In the genomic region with DNA sequence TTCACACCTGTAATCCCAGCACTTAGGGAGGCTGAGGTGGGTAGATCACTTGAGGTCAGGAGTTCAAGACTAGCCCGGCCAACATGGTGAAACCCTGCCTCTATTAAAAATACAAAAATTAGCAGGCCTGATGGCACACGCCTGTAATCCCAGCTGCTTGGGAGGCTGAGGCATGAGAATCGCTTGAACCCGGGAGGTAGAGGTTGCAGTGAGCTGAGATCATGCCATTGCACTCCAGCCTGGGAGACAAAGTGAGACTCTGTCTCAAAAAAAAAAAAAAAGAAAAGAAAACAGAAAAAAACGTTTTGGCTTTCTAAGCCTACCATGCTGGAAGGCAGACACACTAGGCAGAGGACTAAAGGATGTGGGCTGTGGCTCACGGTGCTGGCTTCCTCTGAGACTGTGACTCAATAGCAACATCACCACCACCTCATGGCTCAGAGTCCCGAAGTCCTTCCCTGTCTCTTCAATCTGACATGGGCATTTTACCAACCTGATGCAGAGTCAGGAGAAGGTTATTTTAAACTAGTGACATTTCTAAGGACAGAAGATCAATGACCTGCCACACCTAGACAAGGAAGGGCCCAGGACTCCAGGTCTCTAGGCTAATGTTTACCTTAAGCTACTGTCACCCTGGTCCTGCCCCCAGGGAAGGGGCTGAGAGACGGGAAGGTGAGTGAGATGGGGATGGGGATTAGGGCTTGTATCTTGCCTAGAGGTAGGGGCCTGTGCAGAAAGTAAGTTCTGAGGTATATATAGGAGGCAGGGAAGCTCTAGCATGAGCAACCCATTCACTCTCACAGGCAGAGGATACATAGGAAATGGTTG, we compare ENCODE assay signal across 9 cellular contexts. TPM values are rescaled to one million over a fixed set of nuclear protein-coding genes. Genes with fewer than 3 reads are reported as not detected.
DNase-seq lines count a peak whose midpoint lies in the region; ATAC-seq, FAIRE-seq and TF ChIP-seq lines count a peak whose summit lies in the region.
"Had no signal": no experiment of that assay in that cellular context is flagged by ENCODE, and none has a peak within 500 bp of the region (broad histone marks: within the 10 kb centered on the region; RNA-seq: fewer than 3 reads in every experiment).

No MANE protein-coding gene starts in this region.

- DNase-seq in GM13977 (ENCODE audit: low spot score) (peak; percentile 75), T-helper 17 cell (peak; percentile 54 to 74 (median 54)), GM12878 (ENCODE audit: low read depth, low spot score) (peak; percentile 60), uterus (no peak), DMS53 (lab: John Stamatoyannopoulos, UW) (no peak), LoVo (ENCODE audit: low spot score) (no peak)
- DNase-seq in naive thymus-derived CD8-positive, alpha-beta T cell, result peak; percentile 49 to 90 (median 76)

- POLR2A ChIA-PET in GM12878 (lab: Charles Lee), result interaction anchor here (0.6 to 3.6 kb wide), 14 partner anchors 11 to 189 kb away, joined by 3 to 53 read pairs (median 4); a partner anchor contains a TSS
- POLR2A ChIA-PET in naive thymus-derived CD8-positive, alpha-beta T cell (lab: Charles Lee), result interaction anchor here (0.5 to 3.5 kb wide), 23 partner anchors 9 to 717 kb away, joined by 3 to 35 read pairs (median 4); a partner anchor contains a TSS

- peaks cover 45% of the 10 kb centered on the region for H3K4me1 ChIP-seq in GM12878 (ENCODE audit: control insufficient read depth, insufficient read depth, low read length)
- no peaks in the 10 kb centered on the region for H3K4me1 ChIP-seq in uterus

- H3K27me3 ChIP-seq in GM12878 (replicated peaks in 1 of 2; ENCODE audit: control insufficient read depth in 2 of 2, insufficient read depth in 2 of 2, low read length in 1 of 2) (no peaks in the 10 kb centered on the region), uterus (no peaks in the 10 kb centered on the region)

- peak overlapping the region; percentile 98 for H3K27ac Mint-ChIP-seq in T-helper 17 cell
- H3K27ac Mint-ChIP-seq in naive thymus-derived CD8-positive, alpha-beta T cell, result peak overlapping the region; percentile 90 to 97 (median 94)

- ATAC-seq in HG02938 (IDR thresholded peaks at IDR 0.05; ENCODE audit: unreplicated experiment), result peak; percentile 55
- ATAC-seq in T-helper 17 cell, result peak; percentile 99
- peak; percentile 70 for ATAC-seq in GM12878
- peak; percentile 98 to 99 for ATAC-seq in naive thymus-derived CD8-positive, alpha-beta T cell

- H3K36me3 ChIP-seq in GM12878 (ENCODE audit: control insufficient read depth in 2 of 2, insufficient read depth in 2 of 2, low read length in 1 of 2), result no peaks in the 10 kb centered on the region
- H3K36me3 ChIP-seq in uterus, result no peaks in the 10 kb centered on the region

- peak overlapping the region; percentile 84 for H3K4me3 Mint-ChIP-seq in T-helper 17 cell
- peak overlapping the region; percentile 16 to 70 (median 64) for H3K4me3 Mint-ChIP-seq in naive thymus-derived CD8-positive, alpha-beta T cell
- H3K4me3 Mint-ChIP-seq: neural crest cell had no signal

- RAD21 ChIA-PET in GM12878 (lab: Charles Lee; ENCODE audit: unreplicated experiment), result interaction anchor here (0.7 to 4.0 kb wide), 17 partner anchors 11 to 217 kb away, joined by 3 to 47 read pairs (median 7); a partner anchor contains a TSS

- no peaks in the 10 kb centered on the region for H3K27me3 Mint-ChIP-seq in T-helper 17 cell
- no peaks in the 10 kb centered on the region for H3K27me3 Mint-ChIP-seq in naive thymus-derived CD8-positive, alpha-beta T cell

- H3K9me3 ChIP-seq in T-helper 17 cell (ENCODE audit: control insufficient read depth, low read length, poor library complexity, severe bottlenecking) (no peaks in the 10 kb centered on the region), GM12878 (replicated peaks; ENCODE audit: control insufficient read depth, insufficient read depth, low read length) (no peaks in the 10 kb centered on the region), uterus (no peaks in the 10 kb centered on the region)

- no peak for TF ChIP-seq CTCF in GM13977 (IDR thresholded peaks at IDR 0.05; ENCODE audit: extremely low read depth, insufficient read depth, missing control alignments)
- no peak for TF ChIP-seq CTCF in GM12878 (IDR thresholded peaks at IDR 0.05 in 2 of 3, conservative IDR thresholded peaks at IDR 0.05 in 1 of 3; ENCODE audit: control insufficient read depth in 2 of 3, extremely low read depth in 1 of 3, insufficient read depth in 1 of 3, low read depth in 3 of 3, low read length in 3 of 3)
- TF ChIP-seq CTCF in uterus (IDR thresholded peaks at IDR 0.05), result no peak

- TF ChIP-seq POLR2A in GM12878 (IDR thresholded peaks at IDR 0.05; ENCODE audit: low read depth, low read length) (no peak), uterus (IDR thresholded peaks at IDR 0.05) (no peak)

- H3K4me3 ChIP-seq in GM12878 (no peak overlapping the region), uterus (no peak overlapping the region)

- H2AFZ ChIP-seq in GM12878 (ENCODE audit: control insufficient read depth, low read depth, low read length), result peak overlapping the region; percentile 55

- no peaks in the 10 kb centered on the region for H3K79me2 ChIP-seq in GM12878 (ENCODE audit: control insufficient read depth, insufficient read depth, low read length)

- in situ Hi-C loops in GM13977 (cut with MboI; ENCODE audit: low pct_unique_long_range_greater_than_20kb, low sequenced_read_pairs, unreplicated experiment) (no loop called here), GM12878 (cut with MboI) (no loop called here)

- H3K9ac ChIP-seq in GM12878 (ENCODE audit: control insufficient read depth, insufficient read depth, low read length), result peak overlapping the region; percentile 33

- peaks cover 44% of the 10 kb centered on the region for H3K4me1 Mint-ChIP-seq in T-helper 17 cell
- H3K4me1 Mint-ChIP-seq in naive thymus-derived CD8-positive, alpha-beta T cell, result peaks cover 34 to 75% (median 57%) of the 10 kb centered on the region in 4 donors

- H3K9me3 Mint-ChIP-seq in naive thymus-derived CD8-positive, alpha-beta T cell, result no peaks in the 10 kb centered on the region
- H3K9me3 Mint-ChIP-seq: neural crest cell had no signal

- H3K27ac ChIP-seq in GM12878 (ENCODE audit: control insufficient read depth, insufficient read depth) (peak overlapping the region; percentile 93), uterus (peak overlapping the region; percentile 27 to 66)

- H3K36me3 Mint-ChIP-seq in T-helper 17 cell (ENCODE audit: low read depth), result no peaks in the 10 kb centered on the region
- no peaks in the 10 kb centered on the region for H3K36me3 Mint-ChIP-seq in naive thymus-derived CD8-positive, alpha-beta T cell

- no peak for TF ChIP-seq EP300 in GM12878 (IDR thresholded peaks at IDR 0.05; ENCODE audit: borderline replicate concordance in 1 of 2, control insufficient read depth in 1 of 2, low read depth in 2 of 2, low read length in 2 of 2)

- peak; percentile 13 for FAIRE-seq in GM12878 (lab: Jason Lieb, UNC)

- H4K20me1 ChIP-seq in GM12878 (ENCODE audit: control insufficient read depth, insufficient read depth), result no peaks in the 10 kb centered on the region

- SMC1A ChIA-PET in GM12878 (lab: Charles Lee; ENCODE audit: uncharacterized antibody, unreplicated experiment), result interaction anchor here (0.6 to 4.1 kb wide), 15 partner anchors 9 to 235 kb away, joined by 3 to 32 read pairs (median 5); a partner anchor contains a TSS

- CTCF ChIA-PET in GM12878 (lab: Yijun Ruan, JAX), result interaction anchor here (0.6 to 4.4 kb wide), 8 partner anchors 14 to 113 kb away, joined by 3 to 39 read pairs (median 18); a partner anchor contains a TSS

- 8% methylated on average over 8 of the region's 8 CpGs for WGBS in GM12878 (ENCODE audit: insufficient coverage, insufficient replicate concordance, low lambda C conversion rate, missing lambda C conversion rate)

- BruUV-seq in GM12878 (replicated peaks; lab: Mats Ljungman, UMichigan), result TSS peak; percentile 88

- no peak for TF ChIP-seq RAD21 in GM12878 (IDR thresholded peaks at IDR 0.05; ENCODE audit: insufficient read depth, low read depth, low read length)

- peak overlapping the region; percentile 88 for H3K4me2 ChIP-seq in GM12878 (ENCODE audit: control insufficient read depth, insufficient read depth)

- intact Hi-C loops in GM12878 (cut with micrococcal nuclease; ENCODE audit: unreplicated experiment), result loop anchor here (1.0 to 5.0 kb wide), 3 partner anchors 19 to 204 kb away; a partner anchor contains a TSS
- intact Hi-C loops in uterus (cut with DNase I; ENCODE audit: low total_unique reads), result no loop called here

RNA-seq across cellular contexts. Expression of a gene that starts 3.7 kb away (rescaled TPM):
- not detected for total RNA-seq in T-helper 17 cell
- not detected in 2 replicates for total RNA-seq in GM12878 (2013; cell fraction: nucleolus; rRNA removed)
- not detected in 2 replicates for total RNA-seq in GM12878 (2014; rRNA removed)
- total RNA-seq in GM12878 (2014; rRNA removed; fragmentation: Illumina TruSeq; extraction: Trizol), result 0.22 TPM in 1 of 2 replicates, not detected in the other
- total RNA-seq in GM12878 (2021), result 0.36 TPM in 1 of 2 replicates, not detected in the other
- polyA plus RNA-seq in GM12878 (2011; ENCODE audit: low read depth), result not detected
- 0.12 and 0.15 TPM in 2 replicates for polyA plus RNA-seq in GM12878 (2011; rRNA removed)
- 0.18 and 0.30 TPM in 2 replicates for polyA plus RNA-seq in GM12878 (2011; cell fraction: cytosol; rRNA removed)
- 0.22 and 0.37 TPM in 2 replicates for polyA plus RNA-seq in GM12878 (2011; cell fraction: nucleus; rRNA removed)
- not detected in 2 replicates for polyA plus RNA-seq in GM12878 (2012)
- polyA plus RNA-seq in GM12878 (2014; fragmentation: Illumina TruSeq; extraction: Trizol), result 0.19 and 0.25 TPM in 2 replicates
- polyA plus RNA-seq in GM12878 (2014; fragmentation: Nextera tagmentation; extraction: Ambion mirVana), result under 1 TPM; 0.23 to 0.35 TPM
- polyA plus RNA-seq in GM12878 (2014; rRNA removed), result 0.30 TPM in 1 of 2 replicates, not detected in the other
- polyA plus RNA-seq in GM12878 (2016; fragmentation: Nextera tagmentation; extraction: Ambion mirVana), result under 1 TPM in 1 of 2 experiments, not detected in 1; 0.83 TPM
- polyA minus RNA-seq in GM12878 (2011; rRNA and poly(A)+ RNA removed), result not detected in 2 replicates
- not detected in 2 replicates for polyA minus RNA-seq in GM12878 (2011; cell fraction: cytosol; rRNA and poly(A)+ RNA removed)
- not detected in 2 replicates for polyA minus RNA-seq in GM12878 (2011; cell fraction: nucleus; rRNA and poly(A)+ RNA removed)
- not detected for total RNA-seq in naive thymus-derived CD8-positive, alpha-beta T cell
- under 1 TPM in 1 of 3 donors, not detected in 2; 0.36 TPM for polyA plus RNA-seq in naive thymus-derived CD8-positive, alpha-beta T cell
- total RNA-seq in uterus, result 10 to 100 TPM; 19.2 to 68.9 (median 42.0) TPM
- total RNA-seq: neural crest cell had no signal

RNA-seq across cellular contexts. Expression of a gene that starts 12.0 kb away (rescaled TPM):
- total RNA-seq in T-helper 17 cell, result under 1 TPM; 0.13 to 0.32 TPM
- 0.19 TPM in 1 of 2 replicates, not detected in the other for total RNA-seq in GM12878 (2013; cell fraction: nucleolus; rRNA removed)
- 0.05 TPM in 1 of 2 replicates, not detected in the other for total RNA-seq in GM12878 (2014; rRNA removed)
- total RNA-seq in GM12878 (2014; rRNA removed; fragmentation: Illumina TruSeq; extraction: Trizol), result 0.04 TPM in 1 of 2 replicates, not detected in the other
- not detected in 2 replicates for total RNA-seq in GM12878 (2021)
- polyA plus RNA-seq in GM12878 (2011; ENCODE audit: low read depth), result not detected
- not detected in 2 replicates for polyA plus RNA-seq in GM12878 (2011; rRNA removed)
- polyA plus RNA-seq in GM12878 (2011; cell fraction: cytosol; rRNA removed), result not detected in 2 replicates
- not detected in 2 replicates for polyA plus RNA-seq in GM12878 (2011; cell fraction: nucleus; rRNA removed)
- polyA plus RNA-seq in GM12878 (2012), result not detected in 2 replicates
- 0.03 TPM in 1 of 2 replicates, not detected in the other for polyA plus RNA-seq in GM12878 (2014; fragmentation: Illumina TruSeq; extraction: Trizol)
- polyA plus RNA-seq in GM12878 (2014; fragmentation: Nextera tagmentation; extraction: Ambion mirVana), result under 1 TPM in 1 of 2 experiments, not detected in 1; 0.09 TPM
- polyA plus RNA-seq in GM12878 (2014; rRNA removed), result 0.04 TPM in 1 of 2 replicates, not detected in the other
- under 1 TPM; 0.12 to 0.25 TPM for polyA plus RNA-seq in GM12878 (2016; fragmentation: Nextera tagmentation; extraction: Ambion mirVana)
- not detected in 2 replicates for polyA minus RNA-seq in GM12878 (2011; rRNA and poly(A)+ RNA removed)
- not detected in 2 replicates for polyA minus RNA-seq in GM12878 (2011; cell fraction: cytosol; rRNA and poly(A)+ RNA removed)
- not detected in 2 replicates for polyA minus RNA-seq in GM12878 (2011; cell fraction: nucleus; rRNA and poly(A)+ RNA removed)
- under 1 TPM in 1 of 2 experiments, not detected in 1; 0.13 TPM for total RNA-seq in naive thymus-derived CD8-positive, alpha-beta T cell
- under 1 TPM; 0.17 to 0.43 (median 0.30) TPM for polyA plus RNA-seq in naive thymus-derived CD8-positive, alpha-beta T cell
- not detected for total RNA-seq in uterus
- total RNA-seq: neural crest cell had no signal

RNA-seq across cellular contexts. Expression of a gene that starts 19.5 kb away (rescaled TPM):
- total RNA-seq in T-helper 17 cell (1 to 10 TPM; 4.0 to 8.7 TPM), GM12878 (2014; rRNA removed) (5.3 and 6.4 TPM in 2 replicates), GM12878 (2014; rRNA removed; fragmentation: Illumina TruSeq; extraction: Trizol) (10.6 and 10.8 TPM in 2 replicates), GM12878 (2021) (16.9 and 19.7 TPM in 2 replicates), uterus (10 to 100 TPM in 2 of 4 donors, 1 to 10 TPM in 2; 3.1 to 21.6 (median 12.6) TPM)
- total RNA-seq in GM12878 (2013; cell fraction: nucleolus; rRNA removed), result 9.8 and 13.1 TPM in 2 replicates
- 7.0 TPM for polyA plus RNA-seq in GM12878 (2011; ENCODE audit: low read depth)
- polyA plus RNA-seq in GM12878 (2011; rRNA removed) (21.0 and 34.0 TPM in 2 replicates), GM12878 (2014; fragmentation: Illumina TruSeq; extraction: Trizol) (17.5 and 22.6 TPM in 2 replicates), GM12878 (2014; fragmentation: Nextera tagmentation; extraction: Ambion mirVana) (10 to 100 TPM; 20.5 to 26.7 TPM), GM12878 (2014; rRNA removed) (5.3 and 10.1 TPM in 2 replicates), GM12878 (2016; fragmentation: Nextera tagmentation; extraction: Ambion mirVana) (10 to 100 TPM; 16.7 to 18.0 TPM)
- polyA plus RNA-seq in GM12878 (2011; cell fraction: cytosol; rRNA removed), result 5.6 and 8.9 TPM in 2 replicates
- 4.0 and 5.5 TPM in 2 replicates for polyA plus RNA-seq in GM12878 (2011; cell fraction: nucleus; rRNA removed)
- 12.4 and 17.4 TPM in 2 replicates for polyA plus RNA-seq in GM12878 (2012)
- 6.6 and 10.5 TPM in 2 replicates for polyA minus RNA-seq in GM12878 (2011; rRNA and poly(A)+ RNA removed)
- 3.2 and 7.4 TPM in 2 replicates for polyA minus RNA-seq in GM12878 (2011; cell fraction: cytosol; rRNA and poly(A)+ RNA removed)
- 2.2 and 2.9 TPM in 2 replicates for polyA minus RNA-seq in GM12878 (2011; cell fraction: nucleus; rRNA and poly(A)+ RNA removed)
- 1 to 10 TPM; 3.8 to 5.5 TPM for total RNA-seq in naive thymus-derived CD8-positive, alpha-beta T cell
- polyA plus RNA-seq in naive thymus-derived CD8-positive, alpha-beta T cell, result 1 to 10 TPM; 2.8 to 9.1 (median 5.1) TPM

RNA-seq across cellular contexts. Expression of a gene that starts 23.8 kb away (rescaled TPM):
- total RNA-seq in T-helper 17 cell (100 to 1,000 TPM; 151 to 160 TPM), GM12878 (2014; rRNA removed) (43.8 and 48.5 TPM in 2 replicates), GM12878 (2014; rRNA removed; fragmentation: Illumina TruSeq; extraction: Trizol) (16.5 and 17.1 TPM in 2 replicates), GM12878 (2021) (49.6 and 53.3 TPM in 2 replicates), uterus (10 to 100 TPM; 16.9 to 90.1 (median 48.5) TPM)
- 30.9 and 35.8 TPM in 2 replicates for total RNA-seq in GM12878 (2013; cell fraction: nucleolus; rRNA removed)
- polyA plus RNA-seq in GM12878 (2011; ENCODE audit: low read depth), result 10.5 TPM
- polyA plus RNA-seq in GM12878 (2011; rRNA removed) (8.3 and 20.2 TPM in 2 replicates), GM12878 (2014; fragmentation: Illumina TruSeq; extraction: Trizol) (27.7 and 34.1 TPM in 2 replicates), GM12878 (2014; fragmentation: Nextera tagmentation; extraction: Ambion mirVana) (10 to 100 TPM; 10.1 to 12.1 TPM), GM12878 (2014; rRNA removed) (47.9 and 59.8 TPM in 2 replicates), GM12878 (2016; fragmentation: Nextera tagmentation; extraction: Ambion mirVana) (10 to 100 TPM; 49.3 to 56.1 TPM)
- polyA plus RNA-seq in GM12878 (2011; cell fraction: cytosol; rRNA removed), result 22.6 and 29.8 TPM in 2 replicates
- polyA plus RNA-seq in GM12878 (2011; cell fraction: nucleus; rRNA removed), result 62.4 and 77.1 TPM in 2 replicates
- polyA plus RNA-seq in GM12878 (2012), result 14.5 and 19.3 TPM in 2 replicates
- polyA minus RNA-seq in GM12878 (2011; rRNA and poly(A)+ RNA removed), result 15.2 and 25.7 TPM in 2 replicates
- 11.6 and 16.9 TPM in 2 replicates for polyA minus RNA-seq in GM12878 (2011; cell fraction: cytosol; rRNA and poly(A)+ RNA removed)
- polyA minus RNA-seq in GM12878 (2011; cell fraction: nucleus; rRNA and poly(A)+ RNA removed), result 17.8 and 22.0 TPM in 2 replicates
- 10 to 100 TPM; 65.3 to 68.1 TPM for total RNA-seq in naive thymus-derived CD8-positive, alpha-beta T cell
- polyA plus RNA-seq in naive thymus-derived CD8-positive, alpha-beta T cell, result 10 to 100 TPM; 40.6 to 87.3 (median 45.1) TPM

RNA-seq across cellular contexts. Expression of a gene that starts 54.9 kb away (rescaled TPM):
- total RNA-seq in T-helper 17 cell (1 to 10 TPM; 3.8 to 4.1 TPM), GM12878 (2014; rRNA removed) (5.1 and 8.1 TPM in 2 replicates), GM12878 (2014; rRNA removed; fragmentation: Illumina TruSeq; extraction: Trizol) (6.3 and 8.1 TPM in 2 replicates), GM12878 (2021) (4.1 and 5.6 TPM in 2 replicates), uterus (1 to 10 TPM in 2 of 4 donors, not detected in 2; 2.4 to 3.4 TPM)
- total RNA-seq in GM12878 (2013; cell fraction: nucleolus; rRNA removed), result 8.9 and 9.5 TPM in 2 replicates
- 8.4 TPM for polyA plus RNA-seq in GM12878 (2011; ENCODE audit: low read depth)
- polyA plus RNA-seq in GM12878 (2011; rRNA removed) (5.3 and 6.0 TPM in 2 replicates), GM12878 (2014; fragmentation: Illumina TruSeq; extraction: Trizol) (6.1 and 9.8 TPM in 2 replicates), GM12878 (2014; fragmentation: Nextera tagmentation; extraction: Ambion mirVana) (1 to 10 TPM; 7.6 to 8.5 TPM), GM12878 (2014; rRNA removed) (7.1 and 7.2 TPM in 2 replicates), GM12878 (2016; fragmentation: Nextera tagmentation; extraction: Ambion mirVana) (1 to 10 TPM; 7.0 to 7.4 TPM)
- polyA plus RNA-seq in GM12878 (2011; cell fraction: cytosol; rRNA removed), result 2.9 and 3.7 TPM in 2 replicates
- 3.2 and 4.8 TPM in 2 replicates for polyA plus RNA-seq in GM12878 (2011; cell fraction: nucleus; rRNA removed)
- 7.6 and 8.6 TPM in 2 replicates for polyA plus RNA-seq in GM12878 (2012)
- polyA minus RNA-seq in GM12878 (2011; rRNA and poly(A)+ RNA removed), result 2.2 and 2.6 TPM in 2 replicates
- not detected in 2 replicates for polyA minus RNA-seq in GM12878 (2011; cell fraction: cytosol; rRNA and poly(A)+ RNA removed)
- 2.3 and 3.4 TPM in 2 replicates for polyA minus RNA-seq in GM12878 (2011; cell fraction: nucleus; rRNA and poly(A)+ RNA removed)
- total RNA-seq in naive thymus-derived CD8-positive, alpha-beta T cell, result 1 to 10 TPM; 4.4 to 4.6 TPM
- 1 to 10 TPM; 2.9 to 8.7 (median 4.3) TPM for polyA plus RNA-seq in naive thymus-derived CD8-positive, alpha-beta T cell

Comparison
In these comparisons a context has a peak if more than half of its experiments do, and no peak if none do; other contexts are left out.
1. DNase-seq: peak in GM13977 (single experiment), T-helper 17 cell (3 of 3), GM12878 (single experiment) and naive thymus-derived CD8-positive, alpha-beta T cell (10 of 10); none in uterus (0 of 2), DMS53 (single experiment) and LoVo (single experiment).
2. RNA of a gene that starts 3.7 kb away (total RNA-seq): 19.2 to 68.9 TPM in uterus; 0.22 to 0.36 TPM in GM12878, not detected in T-helper 17 cell and not detected in naive thymus-derived CD8-positive, alpha-beta T cell; every median in the first group is over 10 times any median in the second.
3. Peak in every context shown above with its lines, with median percentiles within 50 percentile points of each other: ATAC-seq.